In genomic region chr14:104659146-104659545, GRCh38 we compare ENCODE assay signal across 20 cellular contexts. TPM values are rescaled to one million over a fixed set of nuclear protein-coding genes. Genes with fewer than 3 reads are reported as not detected.
A peak's percentile ranks its signal among the peaks of the same experiment; 100 is the strongest.
DNase-seq lines count a peak whose midpoint lies in the region; ATAC-seq, FAIRE-seq and TF ChIP-seq lines count a peak whose summit lies in the region.
"Had no signal": no experiment of that assay in that cellular context is flagged by ENCODE, and none has a peak within 500 bp of the region (broad histone marks: within the 10 kb centered on the region; RNA-seq: fewer than 3 reads in every experiment).

No MANE protein-coding gene starts in this region.

- H3K27ac Mint-ChIP-seq in naive B cell: peak overlapping the region; percentile 96 to 100 (median 100)
- no peak overlapping the region for H3K27ac Mint-ChIP-seq in activated T-helper 2 cell treated with anti-CD3 and anti-CD28 coated beads, Interferon-gamma antibody, Interleukin-2, Interleukin-4, amounts not matched to agents 10 μg/mL and 5 μg/mL and 100 μg/mL, durations not matched to agents 14 hours and 24 hours and 36 hours

- H3K9me3 ChIP-seq in BLaER1 (peaks cover 18% of the 10 kb centered on the region), OCI-LY7 (ENCODE audit: low read length) (peaks cover 6% of the 10 kb centered on the region; the same call in 1 of the 2 replicates)
- H3K9me3 ChIP-seq: Peyer's patch had no signal

- BruUV-seq in OCI-LY7 (replicated peaks; lab: Mats Ljungman, UMichigan): no TSS peak

- H3K4me1 ChIP-seq in BLaER1 (peaks cover 90% of the 10 kb centered on the region), OCI-LY7 (ENCODE audit: insufficient read depth, low read length, poor library complexity, severe bottlenecking) (peaks cover 82% of the 10 kb centered on the region)
- H3K4me1 ChIP-seq: SJSA1 had no signal

- peak overlapping the region; percentile 78 for H3K9ac ChIP-seq in BLaER1

- no peak overlapping the region for H2AFZ ChIP-seq in OCI-LY7 (ENCODE audit: low read length)

- no peak for ATAC-seq in naive B cell (ENCODE audit: low read depth in 2 of 2)
- ATAC-seq in HG03378 (IDR thresholded peaks at IDR 0.05; ENCODE audit: unreplicated experiment): no peak
- ATAC-seq: K562 had no signal

- CTCF ChIA-PET in OCI-LY7 (lab: Charles Lee; ENCODE audit: unreplicated experiment): interaction anchor here (0.9 kb wide), 1 partner anchor 94 kb away, joined by 3 read pairs; the partner anchor contains the start of gene SIVA1

- no peaks in the 10 kb centered on the region for H3K27me3 Mint-ChIP-seq in naive B cell
- peaks cover 13% of the 10 kb centered on the region for H3K27me3 Mint-ChIP-seq in activated T-helper 2 cell treated with anti-CD3 and anti-CD28 coated beads, Interferon-gamma antibody, Interleukin-2, Interleukin-4, amounts not matched to agents 10 μg/mL and 5 μg/mL and 100 μg/mL, durations not matched to agents 14 hours and 24 hours and 36 hours (ENCODE audit: low read depth)

- no peaks in the 10 kb centered on the region for H3K27me3 ChIP-seq in BLaER1
- H3K27me3 ChIP-seq: Peyer's patch, SJSA1 had no signal

- peak overlapping the region; percentile 66 for H3K4me3 ChIP-seq in BLaER1
- peak overlapping the region; percentile 60 for H3K4me3 ChIP-seq in OCI-LY7 (ENCODE audit: low read depth, low read length, poor library complexity, severe bottlenecking)
- H3K4me3 ChIP-seq: K562, SJSA1 had no signal

- peak; percentile 26 for FAIRE-seq in GM19239 (lab: Jason Lieb, UNC)
- FAIRE-seq: A204.1, K562 had no signal

- no peaks in the 10 kb centered on the region for H3K79me2 ChIP-seq in OCI-LY7 (ENCODE audit: insufficient read depth, low read depth, low read length)

- H3K4me3 Mint-ChIP-seq in naive B cell: peak overlapping the region; percentile 70 to 91 (median 87)
- H3K4me3 Mint-ChIP-seq in activated T-helper 2 cell treated with anti-CD3 and anti-CD28 coated beads, Interferon-gamma antibody, Interleukin-2, Interleukin-4, amounts not matched to agents 10 μg/mL and 5 μg/mL and 100 μg/mL, durations not matched to agents 14 hours and 24 hours and 36 hours (ENCODE audit: low read depth): no peak overlapping the region
- H3K4me3 Mint-ChIP-seq: CD4-positive, CD25-positive, alpha-beta regulatory T cell had no signal

- H3K9me3 Mint-ChIP-seq in naive B cell: peaks cover 0 to 2% (median 0%) of the 10 kb centered on the region in 7 donors
- peaks cover 2% of the 10 kb centered on the region for H3K9me3 Mint-ChIP-seq in activated T-helper 2 cell treated with anti-CD3 and anti-CD28 coated beads, Interferon-gamma antibody, Interleukin-2, Interleukin-4, amounts not matched to agents 10 μg/mL and 5 μg/mL and 100 μg/mL, durations not matched to agents 14 hours and 24 hours and 36 hours

- H3K4me2 ChIP-seq in BLaER1 (peak overlapping the region; percentile 100), OCI-LY7 (ENCODE audit: low read length) (peak overlapping the region; percentile 84)

- DNase-seq in GM19239 (ENCODE audit: insufficient read length, low spot score) (no peak), OCI-LY7 (ENCODE audit: low spot score) (peak; percentile 42), naive B cell (no peak), middle frontal gyrus (ENCODE audit: extremely low spot score, low spot score) (no peak), activated gamma-delta T cell treated with Interleukin-2 at 50 U/mL for 16 hours (no peak)
- no peak for DNase-seq in activated T-helper 2 cell treated with anti-CD3 and anti-CD28 coated beads, Interferon-gamma antibody, Interleukin-2, Interleukin-4, amounts not matched to agents 10 μg/mL and 5 μg/mL and 100 μg/mL, durations not matched to agents 14 hours and 24 hours and 36 hours (ENCODE audit: low spot score)
- DNase-seq: CD4-positive, CD25-positive, alpha-beta regulatory T cell; COR-L47; DMS79; NCI-H1092; NCI-H1436; NCI-H187 treated with DMSO at 0.1 percent for 48 hours; NCI-H69 had no signal

- no peaks in the 10 kb centered on the region for H4K20me1 ChIP-seq in BLaER1
- H4K20me1 ChIP-seq in OCI-LY7 (ENCODE audit: insufficient read depth, low read length): no peaks in the 10 kb centered on the region

- no peak for TF ChIP-seq CTCF in OCI-LY7 (conservative IDR thresholded peaks at IDR 0.05; ENCODE audit: low read length)

- POLR2A ChIA-PET in OCI-LY7 (lab: Charles Lee): interaction anchor here (0.7 to 2.2 kb wide), 2 partner anchors 18 to 28 kb away, joined by 4 to 11 read pairs; no protein-coding TSS in a partner anchor

- H3K36me3 ChIP-seq in BLaER1: peaks cover 4% of the 10 kb centered on the region
- no peaks in the 10 kb centered on the region for H3K36me3 ChIP-seq in OCI-LY7 (ENCODE audit: insufficient read depth, low read length)
- H3K36me3 ChIP-seq: Peyer's patch, SJSA1 had no signal

- peak overlapping the region; percentile 97 for H3K27ac ChIP-seq in BLaER1
- peak overlapping the region; percentile 99 for H3K27ac ChIP-seq in OCI-LY7 (ENCODE audit: low read depth, low read length, poor library complexity, severe bottlenecking)
- H3K27ac ChIP-seq: SJSA1 had no signal

- intact Hi-C loops in OCI-LY7 (cut with micrococcal nuclease; ENCODE audit: unreplicated experiment): no loop called here
- intact Hi-C loops in activated T-helper 2 cell treated with anti-CD3 and anti-CD28 coated beads, Interferon-gamma antibody, Interleukin-2, Interleukin-4, amounts not matched to agents 10 μg/mL and 5 μg/mL and 100 μg/mL, durations not matched to agents 14 hours and 24 hours and 36 hours (cut with micrococcal nuclease): no loop called here

- H3K4me1 Mint-ChIP-seq in naive B cell: peaks cover 54 to 96% (median 88%) of the 10 kb centered on the region in 3 donors
- peaks cover 6% of the 10 kb centered on the region for H3K4me1 Mint-ChIP-seq in activated T-helper 2 cell treated with anti-CD3 and anti-CD28 coated beads, Interferon-gamma antibody, Interleukin-2, Interleukin-4, amounts not matched to agents 10 μg/mL and 5 μg/mL and 100 μg/mL, durations not matched to agents 14 hours and 24 hours and 36 hours (ENCODE audit: low read depth)

- no peaks in the 10 kb centered on the region for H3K9me2 ChIP-seq in OCI-LY7 (ENCODE audit: insufficient read depth, low read length)

- H3K36me3 Mint-ChIP-seq in naive B cell: no peaks in the 10 kb centered on the region
- H3K36me3 Mint-ChIP-seq in activated T-helper 2 cell treated with anti-CD3 and anti-CD28 coated beads, Interferon-gamma antibody, Interleukin-2, Interleukin-4, amounts not matched to agents 10 μg/mL and 5 μg/mL and 100 μg/mL, durations not matched to agents 14 hours and 24 hours and 36 hours (ENCODE audit: low read depth): peaks cover 2% of the 10 kb centered on the region
- H3K36me3 Mint-ChIP-seq: CD4-positive, CD25-positive, alpha-beta regulatory T cell had no signal

RNA-seq across cellular contexts. Expression of gene INF2, which starts 30.3 kb away (rescaled TPM):
- 32.7 and 39.4 TPM in 2 replicates for total RNA-seq in OCI-LY7 (2014; rRNA removed; shearing (Covaris generic))
- total RNA-seq in OCI-LY7 (2022): 43.4 and 51.6 TPM in 2 replicates
- 10 to 100 TPM in 1 of 6 donors, 1 to 10 TPM in 5; 2.8 to 10.2 (median 5.5) TPM for polyA plus RNA-seq in naive B cell (ENCODE audit: low read depth in 6 of 6)
- 93.7 and 93.8 TPM in 2 replicates for total RNA-seq in activated T-helper 2 cell treated with anti-CD3 and anti-CD28 coated beads, Interferon-gamma antibody, Interleukin-2, Interleukin-4, amounts not matched to agents 10 μg/mL and 5 μg/mL and 100 μg/mL, durations not matched to agents 14 hours and 24 hours and 36 hours

RNA-seq across cellular contexts. Expression of gene TMEM179, which starts 54.6 kb away (rescaled TPM):
- not detected in 2 replicates for total RNA-seq in OCI-LY7 (2014; rRNA removed; shearing (Covaris generic))
- total RNA-seq in OCI-LY7 (2022): not detected in 2 replicates
- not detected for polyA plus RNA-seq in naive B cell (ENCODE audit: low read depth in 6 of 6)
- 0.18 and 0.30 TPM in 2 replicates for total RNA-seq in activated T-helper 2 cell treated with anti-CD3 and anti-CD28 coated beads, Interferon-gamma antibody, Interleukin-2, Interleukin-4, amounts not matched to agents 10 μg/mL and 5 μg/mL and 100 μg/mL, durations not matched to agents 14 hours and 24 hours and 36 hours
- total RNA-seq: CD4-positive, CD25-positive, alpha-beta regulatory T cell; H4; K562; SJSA1 had no signal
- polyA plus RNA-seq: CD4-positive, CD25-positive, alpha-beta regulatory T cell; K562 had no signal
